ENCODE assay signal across 8 cellular contexts in genomic region chr19:42423462-42424344, GRCh38. TPM values are rescaled to one million over a fixed set of nuclear protein-coding genes. Genes with fewer than 3 reads are reported as not detected.
A peak's percentile ranks its signal among the peaks of the same experiment; 100 is the strongest.
DNase-seq lines count a peak whose midpoint lies in the region; ATAC-seq and TF ChIP-seq lines count a peak whose summit lies in the region.

No MANE protein-coding gene starts in this region.

- H3K27me3 ChIP-seq in endodermal cell (ENCODE audit: control insufficient read depth, insufficient read depth, low read length, poor library complexity, severe bottlenecking), result peaks cover 26% of the 10 kb centered on the region

- no peaks in the 10 kb centered on the region for H3K4me1 ChIP-seq in endodermal cell (ENCODE audit: control insufficient read depth, insufficient read depth, low read length)

- H3K4me1 Mint-ChIP-seq in endodermal cell, result peaks cover 8% of the 10 kb centered on the region

- TF ChIP-seq CTCF in AG10803 (conservative IDR thresholded peaks at IDR 0.05; ENCODE audit: low read length) (no peak), endodermal cell (conservative IDR thresholded peaks at IDR 0.05) (no peak)

- no peaks in the 10 kb centered on the region for H3K36me3 ChIP-seq in endodermal cell (ENCODE audit: control insufficient read depth, insufficient read depth, low read length)

- peak overlapping the region; percentile 67 for H3K4me3 ChIP-seq in AG10803 (ENCODE audit: low read length)
- peak overlapping the region; percentile 82 for H3K4me3 ChIP-seq in endodermal cell (ENCODE audit: low read length)

- 34 to 42% methylated on average over 18 to 61 of the region's 65 CpGs for WGBS in endodermal cell (ENCODE audit: insufficient coverage in 1 of 2, insufficient read length in 1 of 2), 2 experiments

- H3K9ac ChIP-seq in endodermal cell (ENCODE audit: extremely low read depth, low read length, poor library complexity, severe bottlenecking), result peak overlapping the region; percentile 30

- DNase-seq in AG10803 (ENCODE audit: low read depth), result peak; percentile 90
- peak; percentile 83 for DNase-seq in NCI-H748 treated with DMSO at 0.1 percent for 48 hours (lab: John Stamatoyannopoulos, UW)
- DNase-seq in activated CD8-positive, alpha-beta memory T cell treated with anti-CD3 and anti-CD28 coated beads, Interleukin-2, amount 50 U/mL, for 1 hour (ENCODE audit: extremely low read depth), result peak; percentile 85
- DNase-seq in endodermal cell, result peak; percentile 96
- peak; percentile 95 for DNase-seq in mesenteric fat pad (ENCODE audit: low spot score)
- DNase-seq in stimulated activated CD8-positive, alpha-beta memory T cell treated with anti-CD3 and anti-CD28 coated beads, Interleukin-12 subunit alpha, Interleukin-12 subunit beta, amount 100 ng/mL, for 24 hours (ENCODE audit: extremely low read depth), result peak; percentile 80

- peaks cover 88% of the 10 kb centered on the region for H3K27me3 Mint-ChIP-seq in endodermal cell (ENCODE audit: insufficient read depth)

- peak overlapping the region; percentile 67 for H3K4me3 Mint-ChIP-seq in endodermal cell

- no peak overlapping the region for H3K27ac Mint-ChIP-seq in endodermal cell

- peak; percentile 45 for TF ChIP-seq POLR2A in GM19099 (IDR thresholded peaks at IDR 0.05; ENCODE audit: extremely low read depth, insufficient read length, low read depth)

- ATAC-seq in HG03342 (IDR thresholded peaks at IDR 0.05; ENCODE audit: unreplicated experiment), result peak; percentile 82

- H3K9me3 ChIP-seq in endodermal cell (ENCODE audit: control insufficient read depth, low read length), result no peaks in the 10 kb centered on the region

- peaks cover 7% of the 10 kb centered on the region for H3K9me3 Mint-ChIP-seq in endodermal cell

- H3K36me3 Mint-ChIP-seq in endodermal cell (ENCODE audit: low read depth), result no peaks in the 10 kb centered on the region

- H3K27ac ChIP-seq in endodermal cell (ENCODE audit: low read depth, low read length), result peak overlapping the region; percentile 4

RNA-seq across cellular contexts. Expression of gene LIPE, which starts 3.5 kb away (rescaled TPM):
- total RNA-seq in endodermal cell (1 to 10 TPM; 5.9 to 8.1 TPM), mesenteric fat pad (1,893 TPM)
- polyA plus RNA-seq in endodermal cell (2013, experiment 1 of 2), result 6.7 TPM
- 7.5 TPM for polyA plus RNA-seq in endodermal cell (2013, experiment 2 of 2)

RNA-seq across cellular contexts. Expression of gene CXCL17, which starts 19.0 kb away (rescaled TPM):
- total RNA-seq in endodermal cell (under 1 TPM in 1 of 2 donors, not detected in 1; 0.37 TPM), mesenteric fat pad (not detected)
- not detected for polyA plus RNA-seq in endodermal cell (2013, experiment 1 of 2)
- not detected for polyA plus RNA-seq in endodermal cell (2013, experiment 2 of 2)

RNA-seq across cellular contexts. Expression of gene CNFN, which starts 33.6 kb away (rescaled TPM):
- 1 to 10 TPM; 5.0 to 6.6 TPM for total RNA-seq in endodermal cell
- polyA plus RNA-seq in endodermal cell (2013, experiment 1 of 2), result 12.8 TPM
- 12.1 TPM for polyA plus RNA-seq in endodermal cell (2013, experiment 2 of 2)
- total RNA-seq in mesenteric fat pad, result 2.2 TPM

Comparison
In these comparisons a context has a peak if more than half of its experiments do, and no peak if none do; other contexts are left out.
1. Peak in every context shown above with its lines: DNase-seq, ATAC-seq, H3K4me3 ChIP-seq and H3K27ac ChIP-seq.
2. RNA of gene LIPE, which starts 3.5 kb away (total RNA-seq): 1,893 TPM in mesenteric fat pad (single experiment); 5.9 to 8.1 TPM in endodermal cell; every median in the first group is over 100 times any median in the second.